29 cellular contexts compared by ENCODE assay signal in the genomic region with DNA sequence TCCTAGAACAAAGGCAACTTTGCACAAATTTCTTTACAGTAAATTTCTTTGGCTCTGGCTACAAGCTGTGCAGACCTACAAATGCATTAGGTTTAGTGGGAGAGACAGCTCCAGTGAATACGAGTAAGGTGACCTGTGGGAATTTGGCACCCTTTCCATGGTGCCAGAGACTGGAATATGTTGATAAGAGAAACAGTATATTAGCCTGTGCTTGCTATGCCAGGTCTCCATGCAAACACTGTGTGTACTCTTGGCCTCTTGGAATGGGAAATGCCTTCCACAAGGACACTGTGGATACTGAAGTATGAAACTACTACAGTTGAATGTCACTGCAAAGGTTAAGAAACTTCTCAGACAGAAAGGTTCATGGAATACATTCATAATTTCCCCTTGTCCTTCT.
"Had no signal": no experiment of that assay in that cellular context is flagged by ENCODE, and none has a peak within 500 bp of the region (broad histone marks: within the 10 kb centered on the region; RNA-seq: fewer than 3 reads in every experiment).

No MANE protein-coding gene starts in this region.

- H3K36me3 ChIP-seq: lower lobe of right lung, pancreas, prostate gland, right lobe of liver, suprapubic skin, thoracic aorta, tibial artery, upper lobe of right lung had no signal

- H3K4me3 ChIP-seq: lower lobe of right lung, pancreas, prostate gland, right lobe of liver, suprapubic skin, thoracic aorta, tibial artery, upper lobe of right lung had no signal

- H3K27me3 Mint-ChIP-seq: naive thymus-derived CD8-positive, alpha-beta T cell; stimulated activated naive B cell treated with anti-CD40 and anti-IgM and Interleukin-4, amounts not matched to agents 10 μg/mL and 1 μg/mL and 100 μg/mL, for 72 hours had no signal

- DNase-seq: head of caudate nucleus; hypothalamus; immature natural killer cell; kidney; lower lobe of right lung; mammary epithelial cell; mesenchymal stem cell; naive thymus-derived CD8-positive, alpha-beta T cell; nucleus accumbens; pancreas; posterior cingulate gyrus; retina; right lobe of liver; stimulated activated CD4-positive, alpha-beta T cell treated with anti-CD3 and anti-CD28 coated beads, Interleukin-12 subunit alpha, Interleukin-12 subunit beta, amount 100 ng/mL, for 4 hours; stimulated activated CD4-positive, alpha-beta T cell treated with anti-CD3 and anti-CD28 coated beads, Interleukin-15, amount 100 ng/mL, for 24 hours; stimulated activated CD4-positive, alpha-beta T cell treated with anti-CD3 and anti-CD28 coated beads, Interleukin-2, amount 100 ng/mL, for 24 hours; stimulated activated CD4-positive, alpha-beta T cell treated with anti-CD3 and anti-CD28 coated beads, Interleukin-4, amount 100 ng/mL, for 1 hour; stimulated activated naive B cell treated with anti-CD40 and anti-IgM and Interleukin-4, amounts not matched to agents 10 μg/mL and 1 μg/mL and 100 μg/mL, for 72 hours; stimulated activated naive CD8-positive, alpha-beta T cell treated with anti-CD3 and anti-CD28 coated beads, Interleukin-15, Interleukin-2, amounts not matched to agents 100 U/mL and 50 U/mL, for 24 hours; tibial artery; trophoblast cell; upper lobe of right lung had no signal

- H3K4me1 Mint-ChIP-seq: immature natural killer cell; naive thymus-derived CD8-positive, alpha-beta T cell; nephron; stimulated activated naive B cell treated with anti-CD40 and anti-IgM and Interleukin-4, amounts not matched to agents 10 μg/mL and 1 μg/mL and 100 μg/mL, for 72 hours had no signal

- H3K36me3 Mint-ChIP-seq: naive thymus-derived CD8-positive, alpha-beta T cell; stimulated activated naive B cell treated with anti-CD40 and anti-IgM and Interleukin-4, amounts not matched to agents 10 μg/mL and 1 μg/mL and 100 μg/mL, for 72 hours had no signal

- H3K4me3 Mint-ChIP-seq: immature natural killer cell; naive thymus-derived CD8-positive, alpha-beta T cell; nephron; neural crest cell; stimulated activated naive B cell treated with anti-CD40 and anti-IgM and Interleukin-4, amounts not matched to agents 10 μg/mL and 1 μg/mL and 100 μg/mL, for 72 hours had no signal

- H3K4me1 ChIP-seq: lower lobe of right lung, pancreas, prostate gland, right lobe of liver, tibial artery, upper lobe of right lung had no signal

- H3K27ac Mint-ChIP-seq: naive thymus-derived CD8-positive, alpha-beta T cell; nephron; stimulated activated naive B cell treated with anti-CD40 and anti-IgM and Interleukin-4, amounts not matched to agents 10 μg/mL and 1 μg/mL and 100 μg/mL, for 72 hours had no signal

- ATAC-seq: lower lobe of right lung; naive thymus-derived CD8-positive, alpha-beta T cell; pancreas; right lobe of liver; stimulated activated naive B cell treated with anti-CD40 and anti-IgM and Interleukin-4, amounts not matched to agents 10 μg/mL and 1 μg/mL and 100 μg/mL, for 72 hours; stimulated activated naive CD8-positive, alpha-beta T cell treated with anti-CD3 and anti-CD28 coated beads, Interleukin-15, Interleukin-2, amounts not matched to agents 100 U/mL and 50 U/mL, for 24 hours; upper lobe of right lung had no signal

- H3K9me3 ChIP-seq: lower lobe of right lung, pancreas, prostate gland, right lobe of liver, suprapubic skin, thoracic aorta, tibial artery, upper lobe of right lung had no signal

- H3K27ac ChIP-seq: lower lobe of right lung, pancreas, prostate gland, right lobe of liver, suprapubic skin, thoracic aorta, tibial artery, upper lobe of right lung had no signal

- FAIRE-seq: islet of Langerhans, kidney, pancreas, urothelium cell line had no signal

- H3K27me3 ChIP-seq: right lobe of liver, suprapubic skin, tibial artery, upper lobe of right lung had no signal
